ENCODE assay signal across 8 cellular contexts in genomic region chr9:121201045-121201737, GRCh38. TPM values are rescaled to one million over a fixed set of nuclear protein-coding genes. Genes with fewer than 3 reads are reported as not detected.
DNase-seq lines count a peak whose midpoint lies in the region; ATAC-seq and TF ChIP-seq lines count a peak whose summit lies in the region.

No MANE protein-coding gene starts in this region.

- peak; percentile 12 for ATAC-seq in GM19452 (IDR thresholded peaks at IDR 0.05; ENCODE audit: unreplicated experiment)
- ATAC-seq in mucosa of descending colon, result peak; percentile 67

- DNase-seq in HL-60 (ENCODE audit: low read depth in 1 of 2, low spot score in 1 of 2) (no peak), mucosa of descending colon (peak; percentile 54 to 81 (median 78)), cerebellar cortex (ENCODE audit: low spot score) (no peak)
- peak; percentile 43 to 51 for DNase-seq in activated CD4-positive, alpha-beta T cell treated with anti-CD3 and anti-CD28 coated beads, Interleukin-2, amount 50 U/mL, for 48 hours
- peak; percentile 35 to 47 (median 47) for DNase-seq in effector memory CD4-positive, alpha-beta T cell
- peak; percentile 19 to 20 for DNase-seq in stimulated activated CD8-positive, alpha-beta memory T cell treated with anti-CD3 and anti-CD28 coated beads, Interleukin-7, amount 100 ng/mL, for 48 hours (ENCODE audit: extremely low read depth in 1 of 2, low read depth in 1 of 2)

- H3K9ac ChIP-seq in BLaER1, result peak overlapping the region; percentile 98

- TF ChIP-seq CTCF in HL-60 (IDR thresholded peaks at IDR 0.05; ENCODE audit: insufficient read depth, low read length) (no peak), mucosa of descending colon (IDR thresholded peaks at IDR 0.05) (no peak)

- H3K4me2 ChIP-seq in BLaER1, result peak overlapping the region; percentile 98

- H3K4me3 ChIP-seq in BLaER1, result peak overlapping the region; percentile 95
- peak overlapping the region; percentile 87 for H3K4me3 ChIP-seq in HL-60 (replicated peaks; ENCODE audit: insufficient read depth, low read length)
- H3K4me3 ChIP-seq in effector memory CD4-positive, alpha-beta T cell (ENCODE audit: insufficient read depth, low read depth, low read length, poor library complexity, severe bottlenecking), result peak overlapping the region; percentile 98
- peak overlapping the region; percentile 91 for H3K4me3 ChIP-seq in mucosa of descending colon

- intact Hi-C loops in mucosa of descending colon (cut with DNase I, micrococcal nuclease), result no loop called here

- H3K27me3 ChIP-seq in BLaER1 (no peaks in the 10 kb centered on the region), HL-60 (ENCODE audit: insufficient read depth, poor library complexity, severe bottlenecking) (no peaks in the 10 kb centered on the region)
- H3K27me3 ChIP-seq in effector memory CD4-positive, alpha-beta T cell (replicated peaks; ENCODE audit: control insufficient read depth, insufficient read depth, low read length, poor library complexity, severe bottlenecking), result no peaks in the 10 kb centered on the region

- H3K9me3 ChIP-seq in BLaER1 (no peaks in the 10 kb centered on the region), mucosa of descending colon (no peaks in the 10 kb centered on the region)
- H3K9me3 ChIP-seq in effector memory CD4-positive, alpha-beta T cell (ENCODE audit: control insufficient read depth, low read length), result no peaks in the 10 kb centered on the region

- peak overlapping the region; percentile 97 for H3K27ac ChIP-seq in BLaER1
- peak overlapping the region; percentile 89 for H3K27ac ChIP-seq in HL-60 (replicated peaks)
- peak overlapping the region; percentile 94 for H3K27ac ChIP-seq in effector memory CD4-positive, alpha-beta T cell (ENCODE audit: insufficient read depth, low read length, poor library complexity, severe bottlenecking)

- H3K4me1 ChIP-seq in BLaER1 (peaks cover 49% of the 10 kb centered on the region), mucosa of descending colon (ENCODE audit: low read depth) (peaks cover 37% of the 10 kb centered on the region)
- H3K4me1 ChIP-seq in effector memory CD4-positive, alpha-beta T cell (ENCODE audit: control insufficient read depth, insufficient read depth, low read length, poor library complexity, severe bottlenecking), result peaks cover 30% of the 10 kb centered on the region

- H3K36me3 ChIP-seq in BLaER1 (no peaks in the 10 kb centered on the region), mucosa of descending colon (ENCODE audit: low read depth) (no peaks in the 10 kb centered on the region)
- H3K36me3 ChIP-seq in effector memory CD4-positive, alpha-beta T cell (ENCODE audit: control insufficient read depth, insufficient read depth, low read length), result no peaks in the 10 kb centered on the region

- peaks cover 52% of the 10 kb centered on the region for H4K20me1 ChIP-seq in BLaER1

RNA-seq across cellular contexts. Expression of gene RAB14, which starts 0.5 kb away (rescaled TPM):
- total RNA-seq in mucosa of descending colon, result 10 to 100 TPM; 70.1 to 87.2 (median 76.2) TPM

Comparison
In these comparisons a context has a peak if more than half of its experiments do, and no peak if none do; other contexts are left out.
1. DNase-seq: peak in activated CD4-positive, alpha-beta T cell treated with anti-CD3 and anti-CD28 coated beads, Interleukin-2, amount 50 U/mL, for 48 hours (2 of 2), effector memory CD4-positive, alpha-beta T cell (3 of 3), mucosa of descending colon (3 of 3) and stimulated activated CD8-positive, alpha-beta memory T cell treated with anti-CD3 and anti-CD28 coated beads, Interleukin-7, amount 100 ng/mL, for 48 hours (2 of 2); none in HL-60 (0 of 2) and cerebellar cortex (single experiment).
2. Peak in every context shown above with its lines, with median percentiles within 50 percentile points of each other: H3K27ac ChIP-seq and H3K4me3 ChIP-seq.